ENCODE assay signal across 9 cellular contexts in the genomic region with DNA sequence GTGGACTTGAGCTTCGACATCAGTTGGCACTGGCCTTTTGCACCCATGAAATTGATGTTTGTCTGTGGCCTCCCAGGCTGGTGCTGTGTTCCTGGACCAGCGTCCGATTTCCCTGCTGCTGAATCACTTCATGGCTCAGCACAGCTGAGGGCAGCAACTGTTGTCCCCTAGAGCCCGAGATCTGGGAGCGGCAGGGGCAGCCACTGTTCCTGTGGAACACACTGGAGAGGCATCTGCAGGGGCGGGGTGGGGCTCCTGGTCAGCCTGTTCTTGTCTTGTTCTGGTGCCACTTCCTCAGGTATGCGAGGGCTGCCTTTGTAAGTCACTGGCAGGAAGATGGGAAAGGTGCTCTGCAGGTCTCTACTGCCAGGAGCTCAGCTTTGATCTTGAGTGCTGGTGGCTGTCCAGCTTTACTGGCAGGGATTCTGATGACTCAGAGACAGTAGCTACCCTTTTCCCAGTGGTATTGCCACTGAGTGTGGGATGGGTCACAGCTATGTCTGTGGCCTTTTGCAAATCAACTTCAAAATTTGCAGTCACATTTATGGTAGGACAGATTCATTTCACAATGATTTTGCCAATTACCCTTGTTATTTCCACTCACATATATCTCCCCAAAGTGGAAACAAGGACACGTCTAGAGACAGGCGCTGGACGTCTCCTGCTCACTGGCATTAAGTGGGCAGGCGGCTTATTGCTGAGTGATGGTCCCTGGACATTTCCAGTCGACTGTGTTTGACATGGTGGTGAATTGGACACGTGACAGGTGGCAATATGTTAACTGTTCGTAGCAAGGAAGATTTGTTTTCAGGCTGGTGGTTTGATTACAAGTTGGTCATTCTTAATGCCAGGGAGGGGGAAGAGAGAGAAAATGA. TPM values are rescaled to one million over a fixed set of nuclear protein-coding genes. Genes with fewer than 3 reads are reported as not detected.
DNase-seq lines count a peak whose midpoint lies in the region; ATAC-seq and TF ChIP-seq lines count a peak whose summit lies in the region.
"Had no signal": no experiment of that assay in that cellular context is flagged by ENCODE, and none has a peak within 500 bp of the region (broad histone marks: within the 10 kb centered on the region; RNA-seq: fewer than 3 reads in every experiment).

No MANE protein-coding gene starts in this region.

- H3K4me3 ChIP-seq in skeletal muscle satellite cell (ENCODE audit: low read length): no peak overlapping the region

- no peaks in the 10 kb centered on the region for H3K9me3 Mint-ChIP-seq in activated CD8-positive, alpha-beta memory T cell treated with anti-CD3 and anti-CD28 coated beads, Interleukin-2, amount 10 ng/mL, durations not matched to agents 7 days and 5 days (ENCODE audit: low read depth)
- peaks cover under 1% of the 10 kb centered on the region for H3K9me3 Mint-ChIP-seq in glutamatergic neuron (ENCODE audit: unreplicated experiment)
- H3K9me3 Mint-ChIP-seq in stimulated activated memory B cell treated with anti-CD40 and anti-IgM and Interleukin-4, amounts not matched to agents 10 μg/mL and 1 μg/mL and 100 μg/mL, for 72 hours: peaks cover 2% of the 10 kb centered on the region

- no peak for DNase-seq in activated CD8-positive, alpha-beta memory T cell treated with anti-CD3 and anti-CD28 coated beads, Interleukin-2, amount 10 ng/mL, durations not matched to agents 7 days and 5 days
- DNase-seq in activated CD8-positive, alpha-beta memory T cell treated with anti-CD3 and anti-CD28 coated beads for 24 hours: no peak
- DNase-seq in T-helper 17 cell: no peak
- DNase-seq in glutamatergic neuron: no peak

- H3K36me3 Mint-ChIP-seq in activated CD8-positive, alpha-beta memory T cell treated with anti-CD3 and anti-CD28 coated beads, Interleukin-2, amount 10 ng/mL, durations not matched to agents 7 days and 5 days: peaks cover 23% of the 10 kb centered on the region
- H3K36me3 Mint-ChIP-seq in T-helper 17 cell (ENCODE audit: low read depth) (peaks cover under 1% of the 10 kb centered on the region), glutamatergic neuron (ENCODE audit: unreplicated experiment) (no peaks in the 10 kb centered on the region)
- peaks cover 34% of the 10 kb centered on the region for H3K36me3 Mint-ChIP-seq in stimulated activated memory B cell treated with anti-CD40 and anti-IgM and Interleukin-4, amounts not matched to agents 10 μg/mL and 1 μg/mL and 100 μg/mL, for 72 hours

- TF ChIP-seq CTCF in glutamatergic neuron (IDR thresholded peaks at IDR 0.05; ENCODE audit: partially characterized antibody, unreplicated experiment): no peak

- H3K27me3 Mint-ChIP-seq in activated CD8-positive, alpha-beta memory T cell treated with anti-CD3 and anti-CD28 coated beads, Interleukin-2, amount 10 ng/mL, durations not matched to agents 7 days and 5 days: no peaks in the 10 kb centered on the region
- H3K27me3 Mint-ChIP-seq in T-helper 17 cell: no peaks in the 10 kb centered on the region
- H3K27me3 Mint-ChIP-seq in glutamatergic neuron (ENCODE audit: unreplicated experiment): peaks cover 5% of the 10 kb centered on the region
- no peaks in the 10 kb centered on the region for H3K27me3 Mint-ChIP-seq in stimulated activated memory B cell treated with anti-CD40 and anti-IgM and Interleukin-4, amounts not matched to agents 10 μg/mL and 1 μg/mL and 100 μg/mL, for 72 hours
- H3K27me3 Mint-ChIP-seq: B cell had no signal

- H3K4me3 Mint-ChIP-seq in activated CD8-positive, alpha-beta memory T cell treated with anti-CD3 and anti-CD28 coated beads, Interleukin-2, amount 10 ng/mL, durations not matched to agents 7 days and 5 days: no peak overlapping the region
- peak overlapping the region; percentile 61 for H3K4me3 Mint-ChIP-seq in T-helper 17 cell
- H3K4me3 Mint-ChIP-seq in glutamatergic neuron (ENCODE audit: unreplicated experiment): no peak overlapping the region
- H3K4me3 Mint-ChIP-seq in stimulated activated memory B cell treated with anti-CD40 and anti-IgM and Interleukin-4, amounts not matched to agents 10 μg/mL and 1 μg/mL and 100 μg/mL, for 72 hours: no peak overlapping the region
- H3K4me3 Mint-ChIP-seq: B cell had no signal

- peaks cover 51% of the 10 kb centered on the region for H3K4me1 Mint-ChIP-seq in activated CD8-positive, alpha-beta memory T cell treated with anti-CD3 and anti-CD28 coated beads, Interleukin-2, amount 10 ng/mL, durations not matched to agents 7 days and 5 days
- peaks cover 54% of the 10 kb centered on the region for H3K4me1 Mint-ChIP-seq in T-helper 17 cell
- peaks cover 21% of the 10 kb centered on the region for H3K4me1 Mint-ChIP-seq in glutamatergic neuron (ENCODE audit: low read depth, unreplicated experiment)
- H3K4me1 Mint-ChIP-seq in stimulated activated memory B cell treated with anti-CD40 and anti-IgM and Interleukin-4, amounts not matched to agents 10 μg/mL and 1 μg/mL and 100 μg/mL, for 72 hours: peaks cover 69% of the 10 kb centered on the region

- H3K36me3 ChIP-seq in skeletal muscle satellite cell (ENCODE audit: insufficient read depth, low read length): no peaks in the 10 kb centered on the region

- no peak for ATAC-seq in activated CD8-positive, alpha-beta memory T cell treated with anti-CD3 and anti-CD28 coated beads, Interleukin-2, amount 10 ng/mL, durations not matched to agents 7 days and 5 days
- ATAC-seq in T-helper 17 cell (no peak), HG02610 (IDR thresholded peaks at IDR 0.05; ENCODE audit: unreplicated experiment) (no peak), GM18505 (IDR thresholded peaks at IDR 0.05; ENCODE audit: unreplicated experiment) (no peak)
- no peak for ATAC-seq in stimulated activated memory B cell treated with anti-CD40 and anti-IgM and Interleukin-4, amounts not matched to agents 10 μg/mL and 1 μg/mL and 100 μg/mL, for 72 hours

- CTCF ChIA-PET in activated CD8-positive, alpha-beta memory T cell treated with anti-CD3 and anti-CD28 coated beads, Interleukin-2, amount 10 ng/mL, durations not matched to agents 7 days and 5 days (lab: Charles Lee): interaction anchor here (1.1 kb wide), 1 partner anchor 59 kb away, joined by 3 read pairs; no protein-coding TSS in a partner anchor

- no peak for TF ChIP-seq POLR2A in GM18505 (IDR thresholded peaks at IDR 0.05; ENCODE audit: borderline replicate concordance, extremely low read depth, insufficient read depth, insufficient read length)

- peak overlapping the region; percentile 28 for H3K27ac Mint-ChIP-seq in activated CD8-positive, alpha-beta memory T cell treated with anti-CD3 and anti-CD28 coated beads, Interleukin-2, amount 10 ng/mL, durations not matched to agents 7 days and 5 days
- H3K27ac Mint-ChIP-seq in T-helper 17 cell (peak overlapping the region; percentile 67), glutamatergic neuron (ENCODE audit: unreplicated experiment) (peak overlapping the region; percentile 22)
- H3K27ac Mint-ChIP-seq in stimulated activated memory B cell treated with anti-CD40 and anti-IgM and Interleukin-4, amounts not matched to agents 10 μg/mL and 1 μg/mL and 100 μg/mL, for 72 hours: no peak overlapping the region
- H3K27ac Mint-ChIP-seq: B cell had no signal

- H3K27me3 ChIP-seq in skeletal muscle satellite cell (ENCODE audit: control insufficient read depth, insufficient read depth, low read length): no peaks in the 10 kb centered on the region

- peak overlapping the region; percentile 39 for H3K4me2 ChIP-seq in skeletal muscle satellite cell (ENCODE audit: low read length)

- H3K9ac ChIP-seq in skeletal muscle satellite cell (ENCODE audit: low read depth, low read length): no peak overlapping the region

- peaks cover 15% of the 10 kb centered on the region for H3K4me1 ChIP-seq in skeletal muscle satellite cell (ENCODE audit: control insufficient read depth, insufficient read depth, low read length)

- no peaks in the 10 kb centered on the region for H3K9me3 ChIP-seq in T-helper 17 cell (ENCODE audit: control insufficient read depth, low read length, poor library complexity, severe bottlenecking)
- no peaks in the 10 kb centered on the region for H3K9me3 ChIP-seq in skeletal muscle satellite cell (replicated peaks; ENCODE audit: low read length)

RNA-seq across cellular contexts. Expression of a gene that starts 15.3 kb away (rescaled TPM):
- 100 to 1,000 TPM in 1 of 2 experiments, 10 to 100 TPM in 1; 94.3 to 101 TPM for total RNA-seq in activated CD8-positive, alpha-beta memory T cell treated with anti-CD3 and anti-CD28 coated beads, Interleukin-2, amount 10 ng/mL, durations not matched to agents 7 days and 5 days
- total RNA-seq in T-helper 17 cell: 10 to 100 TPM; 64.1 to 67.3 TPM
- 12.6 TPM for total RNA-seq in glutamatergic neuron (ENCODE audit: unreplicated experiment)
- 23.4 and 27.4 TPM in 2 replicates for total RNA-seq in skeletal muscle satellite cell (2012; rRNA removed)
